In genomic region chr5:178573216-178573615, GRCh38 we compare ENCODE assay signal across 24 cellular contexts. TPM values are rescaled to one million over a fixed set of nuclear protein-coding genes. Genes with fewer than 3 reads are reported as not detected.
DNase-seq lines count a peak whose midpoint lies in the region; ATAC-seq and TF ChIP-seq lines count a peak whose summit lies in the region.
"Had no signal": no experiment of that assay in that cellular context is flagged by ENCODE, and none has a peak within 500 bp of the region (broad histone marks: within the 10 kb centered on the region; RNA-seq: fewer than 3 reads in every experiment).

No MANE protein-coding gene starts in this region.

- peak; percentile 75 for DNase-seq in Right ventricle myocardium superior
- DNase-seq in cardiac septum (ENCODE audit: low spot score), result no peak
- DNase-seq in endodermal cell, result peak; percentile 10
- peak; percentile 60 for DNase-seq in left ventricle myocardium inferior
- no peak for DNase-seq in progenitor cell of endocrine pancreas (ENCODE audit: low spot score, unreplicated experiment)
- DNase-seq in NCI-H748 treated with DMSO at 0.1 percent for 48 hours (lab: John Stamatoyannopoulos, UW), result no peak
- DNase-seq: 8988T; ACHN; AML-193; BE2C; CD4-positive, alpha-beta T cell; CD8-positive, alpha-beta memory T cell; DMS 273 treated with DMSO at 0.1 percent for 48 hours; DMS79; EL; GDM1; GM23248; H7 had no signal

- WGBS in endodermal cell (ENCODE audit: insufficient coverage in 1 of 2, insufficient read length in 1 of 2), 2 experiments, result 90 to 94% methylated on average over 6 to 7 of the region's 7 CpGs

- H3K27ac Mint-ChIP-seq in endodermal cell, result no peak overlapping the region
- H3K27ac Mint-ChIP-seq in progenitor cell of endocrine pancreas, result no peak overlapping the region
- H3K27ac Mint-ChIP-seq: CD14-positive monocyte; CD4-positive, alpha-beta T cell; CD8-positive, alpha-beta memory T cell had no signal

- ATAC-seq in Right ventricle myocardium superior (ENCODE audit: poor library complexity) (peak; percentile 89), esophagus mucosa (no peak)
- ATAC-seq: A549, GM12878, HCT116 had no signal

- H3K4me1 Mint-ChIP-seq in endodermal cell, result peaks cover 21% of the 10 kb centered on the region
- H3K4me1 Mint-ChIP-seq in progenitor cell of endocrine pancreas (ENCODE audit: low read depth), result no peaks in the 10 kb centered on the region
- H3K4me1 Mint-ChIP-seq: CD8-positive, alpha-beta memory T cell had no signal

- H3K9me3 Mint-ChIP-seq in endodermal cell (peaks cover 21% of the 10 kb centered on the region), progenitor cell of endocrine pancreas (ENCODE audit: low read depth) (peaks cover 9% of the 10 kb centered on the region)
- H3K9me3 Mint-ChIP-seq: CD4-positive, alpha-beta T cell had no signal

- peaks cover 26% of the 10 kb centered on the region for H3K36me3 ChIP-seq in endodermal cell (ENCODE audit: control insufficient read depth, insufficient read depth, low read length)
- no peaks in the 10 kb centered on the region for H3K36me3 ChIP-seq in left ventricle myocardium inferior
- H3K36me3 ChIP-seq: BE2C; BLaER1 treated with 17β-estradiol and CSF1 and Interleukin-3, amounts not matched to agents 10 nM and 100 nM had no signal

- H3K4me3 Mint-ChIP-seq in endodermal cell (no peak overlapping the region), progenitor cell of endocrine pancreas (ENCODE audit: low read depth) (no peak overlapping the region)
- H3K4me3 Mint-ChIP-seq: CD4-positive, alpha-beta T cell; CD8-positive, alpha-beta memory T cell had no signal

- H3K9me3 ChIP-seq in endodermal cell (ENCODE audit: control insufficient read depth, low read length) (peaks cover 31% of the 10 kb centered on the region), left ventricle myocardium inferior (replicated peaks) (peaks cover 7% of the 10 kb centered on the region)
- H3K9me3 ChIP-seq: BE2C had no signal

- H3K27me3 Mint-ChIP-seq in endodermal cell (ENCODE audit: insufficient read depth), result peaks cover 2% of the 10 kb centered on the region
- H3K27me3 Mint-ChIP-seq in progenitor cell of endocrine pancreas, result peaks cover 26% of the 10 kb centered on the region

- H3K4me3 ChIP-seq in endodermal cell (ENCODE audit: low read length) (no peak overlapping the region), left ventricle myocardium inferior (no peak overlapping the region)
- H3K4me3 ChIP-seq: A549; BLaER1 treated with 17β-estradiol and CSF1 and Interleukin-3, amounts not matched to agents 10 nM and 100 nM; GM12878; GM23248 had no signal

- H3K4me1 ChIP-seq in endodermal cell (ENCODE audit: control insufficient read depth, insufficient read depth, low read length), result peaks cover 6% of the 10 kb centered on the region
- H3K4me1 ChIP-seq in left ventricle myocardium inferior, result peaks cover 8% of the 10 kb centered on the region
- H3K4me1 ChIP-seq: A549, BE2C had no signal

- TF ChIP-seq CTCF in endodermal cell (conservative IDR thresholded peaks at IDR 0.05) (no peak), left ventricle myocardium inferior (IDR thresholded peaks at IDR 0.05; ENCODE audit: borderline replicate concordance) (no peak), progenitor cell of endocrine pancreas (IDR thresholded peaks at IDR 0.05; ENCODE audit: unreplicated experiment) (no peak)

- H3K27me3 ChIP-seq in endodermal cell (ENCODE audit: control insufficient read depth, insufficient read depth, low read length, poor library complexity, severe bottlenecking) (no peaks in the 10 kb centered on the region), left ventricle myocardium inferior (ENCODE audit: low read depth) (peaks cover 36% of the 10 kb centered on the region)
- H3K27me3 ChIP-seq: BE2C; BLaER1 treated with 17β-estradiol and CSF1 and Interleukin-3, amounts not matched to agents 10 nM and 100 nM had no signal

- H3K36me3 Mint-ChIP-seq in endodermal cell (ENCODE audit: low read depth) (peaks cover 51% of the 10 kb centered on the region), progenitor cell of endocrine pancreas (ENCODE audit: insufficient read depth) (peaks cover 2% of the 10 kb centered on the region)

- no peak overlapping the region for H3K9ac ChIP-seq in endodermal cell (ENCODE audit: extremely low read depth, low read length, poor library complexity, severe bottlenecking)
- H3K9ac ChIP-seq: BLaER1 treated with 17β-estradiol and CSF1 and Interleukin-3, amounts not matched to agents 10 nM and 100 nM; GM23248 had no signal

- intact Hi-C loops in Right ventricle myocardium superior (cut with DNase I) (no loop called here), cardiac septum (cut with DNase I) (no loop called here), left ventricle myocardium inferior (cut with micrococcal nuclease) (no loop called here)

- no peak overlapping the region for H3K27ac ChIP-seq in endodermal cell (ENCODE audit: low read depth, low read length)
- peak overlapping the region; percentile 54 for H3K27ac ChIP-seq in left ventricle myocardium inferior (replicated peaks)
- H3K27ac ChIP-seq: A549; BLaER1 treated with 17β-estradiol and CSF1 and Interleukin-3, amounts not matched to agents 10 nM and 100 nM; GM23248 had no signal

RNA-seq across cellular contexts. Expression of gene COL23A1, which starts 17.0 kb away (rescaled TPM):
- total RNA-seq in Right ventricle myocardium superior (18.8 TPM), cardiac septum (16.5 TPM), endodermal cell (10 to 100 TPM; 50.2 to 71.3 TPM), left ventricle myocardium inferior (27.4 TPM), progenitor cell of endocrine pancreas (0.36 and 0.64 TPM in 2 replicates), esophagus mucosa (0.32 TPM)
- 11.1 TPM for polyA plus RNA-seq in endodermal cell (2013, experiment 1 of 2)
- 11.1 TPM for polyA plus RNA-seq in endodermal cell (2013, experiment 2 of 2)
- total RNA-seq: CD4-positive, alpha-beta T cell; GM23248 had no signal
- polyA plus RNA-seq: A549; CD8-positive, alpha-beta memory T cell; GM23248 had no signal

RNA-seq across cellular contexts. Expression of gene CLK4, which starts 53.6 kb away (rescaled TPM):
- 23.2 TPM for total RNA-seq in Right ventricle myocardium superior
- 22.1 TPM for total RNA-seq in cardiac septum
- 10 to 100 TPM; 14.9 to 19.4 TPM for total RNA-seq in endodermal cell
- 19.0 TPM for polyA plus RNA-seq in endodermal cell (2013, experiment 1 of 2)
- 18.7 TPM for polyA plus RNA-seq in endodermal cell (2013, experiment 2 of 2)
- 20.0 TPM for total RNA-seq in left ventricle myocardium inferior
- 37.9 and 38.1 TPM in 2 replicates for total RNA-seq in progenitor cell of endocrine pancreas
- total RNA-seq in esophagus mucosa, result 10.4 TPM

Comparison
In these comparisons a context has a peak if more than half of its experiments do, and no peak if none do; other contexts are left out.
1. DNase-seq: peak in Right ventricle myocardium superior (single experiment), endodermal cell (single experiment) and left ventricle myocardium inferior (single experiment); none in cardiac septum (single experiment), progenitor cell of endocrine pancreas (single experiment) and NCI-H748 treated with DMSO at 0.1 percent for 48 hours (single experiment).
2. RNA of gene COL23A1, which starts 17.0 kb away (total RNA-seq): 50.2 to 71.3 TPM in endodermal cell, 27.4 TPM in left ventricle myocardium inferior (single experiment), 18.8 TPM in Right ventricle myocardium superior (single experiment) and 16.5 TPM in cardiac septum (single experiment); 0.36 to 0.64 TPM in progenitor cell of endocrine pancreas and 0.32 TPM in esophagus mucosa (single experiment); every median in the first group is over 10 times any median in the second.